In genomic region chr19:47274891-47275865, GRCh38 we compare ENCODE assay signal across 8 cellular contexts. TPM values are rescaled to one million over a fixed set of nuclear protein-coding genes. Genes with fewer than 3 reads are reported as not detected.
DNase-seq lines count a peak whose midpoint lies in the region; ATAC-seq, FAIRE-seq and TF ChIP-seq lines count a peak whose summit lies in the region.

No MANE protein-coding gene starts in this region.

- peak overlapping the region; percentile 54 for H3K27ac Mint-ChIP-seq in activated naive CD8-positive, alpha-beta T cell treated with anti-CD3 and anti-CD28 coated beads for 36 hours

- H3K36me3 Mint-ChIP-seq in activated naive CD8-positive, alpha-beta T cell treated with anti-CD3 and anti-CD28 coated beads for 36 hours = peaks cover 11% of the 10 kb centered on the region

- H3K9me3 Mint-ChIP-seq in activated naive CD8-positive, alpha-beta T cell treated with anti-CD3 and anti-CD28 coated beads for 36 hours = no peaks in the 10 kb centered on the region

- H3K27me3 Mint-ChIP-seq in activated naive CD8-positive, alpha-beta T cell treated with anti-CD3 and anti-CD28 coated beads for 36 hours = no peaks in the 10 kb centered on the region

- peaks cover 17% of the 10 kb centered on the region for H3K4me1 Mint-ChIP-seq in activated naive CD8-positive, alpha-beta T cell treated with anti-CD3 and anti-CD28 coated beads for 36 hours

- FAIRE-seq in D721Med (lab: Jason Lieb, UNC) = no peak

- peak; percentile 13 for ATAC-seq in HG03439 (IDR thresholded peaks at IDR 0.05; ENCODE audit: unreplicated experiment)

- DNase-seq in NCI-H82 (lab: John Stamatoyannopoulos, UW) (peak; percentile 56), NCI-H82 treated with DMSO at 0.1 percent for 48 hours (lab: John Stamatoyannopoulos, UW; ENCODE audit: unreplicated experiment) (no peak), AG08395 (ENCODE audit: low spot score) (no peak), D721Med (ENCODE audit: insufficient read length, low spot score) (no peak)
- DNase-seq in activated naive CD8-positive, alpha-beta T cell treated with anti-CD3 and anti-CD28 coated beads for 36 hours = no peak

- TF ChIP-seq CTCF in D721Med (IDR thresholded peaks at IDR 0.05; ENCODE audit: insufficient read depth, missing control alignments) = no peak

- H3K27ac ChIP-seq in skin epidermis = peak overlapping the region in 18 of 21 experiments; percentile 55 to 99 (median 81)

- peak overlapping the region; percentile 67 for H3K4me3 ChIP-seq in iPS-11a (ENCODE audit: low read depth, low read length)
- H3K4me3 ChIP-seq in skin epidermis = peak overlapping the region; percentile 58 to 86 (median 64)

- peak overlapping the region; percentile 76 for H3K4me3 Mint-ChIP-seq in activated naive CD8-positive, alpha-beta T cell treated with anti-CD3 and anti-CD28 coated beads for 36 hours

RNA-seq across cellular contexts. Expression of gene INAFM1, which starts 0.5 kb away (rescaled TPM):
- total RNA-seq in activated naive CD8-positive, alpha-beta T cell treated with anti-CD3 and anti-CD28 coated beads for 36 hours = 10 to 100 TPM in 1 of 2 experiments, 1 to 10 TPM in 1; 9.8 to 10.6 TPM

RNA-seq across cellular contexts. Expression of gene CCDC9, which starts 18.9 kb away (rescaled TPM):
- 10 to 100 TPM; 28.4 to 29.3 TPM for total RNA-seq in activated naive CD8-positive, alpha-beta T cell treated with anti-CD3 and anti-CD28 coated beads for 36 hours

RNA-seq across cellular contexts. Expression of gene C5AR1, which starts 34.5 kb away (rescaled TPM):
- total RNA-seq in activated naive CD8-positive, alpha-beta T cell treated with anti-CD3 and anti-CD28 coated beads for 36 hours = 1 to 10 TPM; 1.4 to 1.8 TPM

RNA-seq across cellular contexts. Expression of gene BBC3, which starts 44.2 kb away (rescaled TPM):
- 10 to 100 TPM; 12.5 to 13.3 TPM for total RNA-seq in activated naive CD8-positive, alpha-beta T cell treated with anti-CD3 and anti-CD28 coated beads for 36 hours

RNA-seq across cellular contexts. Expression of gene C5AR2, which starts 56.8 kb away (rescaled TPM):
- not detected for total RNA-seq in activated naive CD8-positive, alpha-beta T cell treated with anti-CD3 and anti-CD28 coated beads for 36 hours
